8 cellular contexts compared by ENCODE assay signal in genomic region chr6:2245103-2245953, GRCh38. TPM values are rescaled to one million over a fixed set of nuclear protein-coding genes. Genes with fewer than 3 reads are reported as not detected.
A peak's percentile ranks its signal among the peaks of the same experiment; 100 is the strongest.
DNase-seq lines count a peak whose midpoint lies in the region; ATAC-seq and TF ChIP-seq lines count a peak whose summit lies in the region.

TSS of gene GMDS (minus strand) at chr6:2245605.

- H3K27ac ChIP-seq in layer of hippocampus (ENCODE audit: low read depth, low read length) = peak within 1 kb of the TSS; percentile 84

- peaks cover 4% of the 10 kb centered on the region for H3K36me3 Mint-ChIP-seq in chondrocyte (ENCODE audit: low read depth)

- DNase-seq in AG20443 (ENCODE audit: low spot score) = peak; percentile 99
- peak; percentile 72 for DNase-seq in NCI-H446 treated with DMSO at 0.1 percent for 48 hours (lab: John Stamatoyannopoulos, UW)
- peak; percentile 79 to 80 for DNase-seq in activated CD4-positive, alpha-beta T cell treated with anti-CD3 and anti-CD28 coated beads for 4 hours
- no peak for DNase-seq in chondrocyte (ENCODE audit: low spot score)
- peak; percentile 52 to 69 (median 62) for DNase-seq in stimulated activated CD4-positive, alpha-beta T cell treated with anti-CD3 and anti-CD28 coated beads, Interleukin-1b, Interleukin-23, amount 100 ng/mL, for 24 hours (ENCODE audit: low read depth in 4 of 4, low spot score in 1 of 4)

- H3K9me3 Mint-ChIP-seq in chondrocyte (ENCODE audit: low read depth) = no peaks in the 10 kb centered on the region

- ATAC-seq in GM19023 (IDR thresholded peaks at IDR 0.05; ENCODE audit: unreplicated experiment) (peak; percentile 91), HG03175 (IDR thresholded peaks at IDR 0.05; ENCODE audit: unreplicated experiment) (peak; percentile 94)

- H3K27me3 Mint-ChIP-seq in chondrocyte (ENCODE audit: low read depth) = no peaks in the 10 kb centered on the region

- no peaks in the 10 kb centered on the region for H3K27me3 ChIP-seq in layer of hippocampus (ENCODE audit: control insufficient read depth, insufficient read depth, low read length)

- peak; percentile 22 for TF ChIP-seq CTCF in chondrocyte (IDR thresholded peaks at IDR 0.05)

- peak within 1 kb of the TSS; percentile 89 for H3K4me3 Mint-ChIP-seq in chondrocyte (ENCODE audit: unreplicated experiment)

- peaks cover 19% of the 10 kb centered on the region for H3K4me1 Mint-ChIP-seq in chondrocyte (ENCODE audit: low read depth)

- peak within 1 kb of the TSS; percentile 93 for H3K27ac Mint-ChIP-seq in chondrocyte (ENCODE audit: unreplicated experiment)

RNA-seq across cellular contexts. Expression of gene GMDS, which starts in this region (rescaled TPM):
- total RNA-seq in chondrocyte = 34.0 to 35.6 TPM (median 34.3 TPM) in 3 replicates
